ENCODE assay signal across 11 cellular contexts in the genomic region with DNA sequence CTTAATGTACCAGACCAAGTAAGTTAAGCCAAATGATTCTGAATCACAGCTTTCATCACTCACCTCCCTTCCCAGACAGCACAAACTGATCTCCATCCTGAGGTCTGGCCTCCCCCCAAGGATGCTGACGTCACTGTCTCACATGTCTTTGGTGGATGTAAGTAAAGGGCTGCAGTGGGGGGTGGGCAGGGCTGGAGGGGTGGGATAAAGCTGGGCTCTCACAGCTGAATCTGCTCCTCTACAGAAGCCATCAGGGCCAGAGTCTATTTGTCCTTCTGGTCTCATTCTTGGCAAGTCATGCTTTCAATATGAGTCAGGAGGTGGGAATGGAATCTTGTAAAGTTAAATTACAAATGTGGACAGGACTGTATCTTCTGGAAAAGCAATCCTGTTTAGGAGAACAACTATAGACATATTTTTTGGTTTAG. TPM values are rescaled to one million over a fixed set of nuclear protein-coding genes. Genes with fewer than 3 reads are reported as not detected.
DNase-seq lines count a peak whose midpoint lies in the region; ATAC-seq, FAIRE-seq and TF ChIP-seq lines count a peak whose summit lies in the region.
"Had no signal": no experiment of that assay in that cellular context is flagged by ENCODE, and none has a peak within 500 bp of the region (broad histone marks: within the 10 kb centered on the region; RNA-seq: fewer than 3 reads in every experiment).

No MANE protein-coding gene starts in this region.

- H3K27me3 ChIP-seq in K562 (ENCODE audit: control insufficient read depth in 2 of 2, insufficient read depth in 2 of 2, low read length in 2 of 2): peaks cover 6% of the 10 kb centered on the region in 2 experiments; a peak in 4 of 5 replicates
- no peaks in the 10 kb centered on the region for H3K27me3 ChIP-seq in right cardiac atrium (ENCODE audit: control insufficient read depth, insufficient read depth)
- H3K27me3 ChIP-seq in stomach: no peaks in the 10 kb centered on the region

- H3K9me1 ChIP-seq in K562 (ENCODE audit: control insufficient read depth, insufficient read depth, low read length): no peaks in the 10 kb centered on the region

- H4K20me1 ChIP-seq in K562 (replicated peaks; ENCODE audit: control insufficient read depth, insufficient read depth, low read length): no peaks in the 10 kb centered on the region

- no peak overlapping the region for H3K9ac ChIP-seq in K562 (ENCODE audit: insufficient read depth in 1 of 2, low read depth in 2 of 2, low read length in 2 of 2)

- TF ChIP-seq RAD21 in K562 (CRISPR knock-in tag; conservative IDR thresholded peaks at IDR 0.05 in 1 of 2, IDR thresholded peaks at IDR 0.05 in 1 of 2): no peak

- TF ChIP-seq POLR2A in K562 (conservative IDR thresholded peaks at IDR 0.05) (no peak), stomach (IDR thresholded peaks at IDR 0.05) (no peak)

- intact Hi-C loops in K562 (cut with micrococcal nuclease): no loop called here
- intact Hi-C loops in right cardiac atrium (cut with DNase I): no loop called here
- intact Hi-C loops in stomach (cut with DNase I; ENCODE audit: low total_unique reads): no loop called here

- peak; percentile 93 for DNase-seq in HFF-Myc (ENCODE audit: extremely low read depth, low read depth)
- no peak for DNase-seq in K562 (ENCODE audit: extremely low read depth in 1 of 4, low spot score in 3 of 4)
- peak; percentile 44 to 75 (median 64) for DNase-seq in right cardiac atrium
- DNase-seq in stomach: no peak
- DNase-seq in COLO668 (lab: John Stamatoyannopoulos, UW; ENCODE audit: unreplicated experiment): no peak
- no peak for DNase-seq in substantia nigra (lab: John Stamatoyannopoulos, UW)
- DNase-seq: NCI-H1417; stimulated activated CD4-positive, alpha-beta T cell treated with anti-CD3 and anti-CD28 coated beads, Interleukin-1b, Interleukin-23, amount 100 ng/mL, for 48 hours had no signal

- in situ Hi-C loops in K562 (cut with MboI): no loop called here

- no peak overlapping the region for H3K4me2 ChIP-seq in K562 (ENCODE audit: insufficient read depth, low read length)

- no peaks in the 10 kb centered on the region for H3K36me3 ChIP-seq in K562 (ENCODE audit: control insufficient read depth, insufficient read depth, low read length)
- no peaks in the 10 kb centered on the region for H3K36me3 ChIP-seq in stomach

- no TSS peak for BruUV-seq in K562 (replicated peaks; lab: Mats Ljungman, UMichigan)

- POLR2A ChIA-PET in K562 (lab: Yijun Ruan, JAX): interaction anchor here (0.7 kb wide), 1 partner anchor 132 kb away, joined by 3 read pairs; no protein-coding TSS in a partner anchor

- no peaks in the 10 kb centered on the region for H3K4me1 ChIP-seq in K562 (replicated peaks in 1 of 2; ENCODE audit: control insufficient read depth in 2 of 2, insufficient read depth in 2 of 2, low read length in 2 of 2)
- no peaks in the 10 kb centered on the region for H3K4me1 ChIP-seq in right cardiac atrium (ENCODE audit: control insufficient read depth, insufficient read depth, low read length)
- peaks cover 0 to 5% (median 0%) of the 10 kb centered on the region in 4 donors for H3K4me1 ChIP-seq in stomach

- H2AFZ ChIP-seq in K562 (ENCODE audit: low read depth, low read length): no peak overlapping the region

- no peak for ATAC-seq in K562
- ATAC-seq in right cardiac atrium: peak; percentile 38 to 82
- no peak for ATAC-seq in GM21825 (IDR thresholded peaks at IDR 0.05; ENCODE audit: unreplicated experiment)
- ATAC-seq in HG02763 (IDR thresholded peaks at IDR 0.05; ENCODE audit: unreplicated experiment): no peak

- H3K9me3 ChIP-seq in K562 (replicated peaks; ENCODE audit: control insufficient read depth, insufficient read depth, low read depth, low read length): no peaks in the 10 kb centered on the region
- no peaks in the 10 kb centered on the region for H3K9me3 ChIP-seq in right cardiac atrium (ENCODE audit: control insufficient read depth, low read length)
- H3K9me3 ChIP-seq in stomach: no peaks in the 10 kb centered on the region

- no peak overlapping the region for H3K4me3 ChIP-seq in HFF-Myc (replicated peaks; ENCODE audit: low read depth, low read length)
- H3K4me3 ChIP-seq in K562: no peak overlapping the region
- no peak overlapping the region for H3K4me3 ChIP-seq in right cardiac atrium (ENCODE audit: low read length)
- no peak overlapping the region for H3K4me3 ChIP-seq in stomach

- CTCF ChIA-PET in K562 (lab: Yijun Ruan, JAX; ENCODE audit: low intra/inter-chr PET ratio): no interaction called here

- H3K27ac ChIP-seq in K562 (ENCODE audit: extremely low read depth, low read depth, low read length) (no peak overlapping the region), right cardiac atrium (ENCODE audit: low read length) (no peak overlapping the region), stomach (peak overlapping the region in 4 of 5 donors; percentile 12 to 39 (median 22)), substantia nigra (ENCODE audit: low read depth, low read length, poor library complexity, severe bottlenecking) (no peak overlapping the region)

- TF ChIP-seq CTCF in HFF-Myc (IDR thresholded peaks at IDR 0.05; ENCODE audit: low read depth, low read length, missing control alignments) (no peak), K562 (IDR thresholded peaks at IDR 0.05 in 2 of 3, conservative IDR thresholded peaks at IDR 0.05 in 1 of 3; ENCODE audit: insufficient read depth in 2 of 3, low read depth in 1 of 3, low read length in 3 of 3) (no peak), stomach (IDR thresholded peaks at IDR 0.05) (no peak)

- no peak for FAIRE-seq in K562 (lab: Jason Lieb, UNC)

- no peak for TF ChIP-seq EP300 in K562 (IDR thresholded peaks at IDR 0.05; ENCODE audit: low read length)
- no peak for TF ChIP-seq EP300 in stomach (IDR thresholded peaks at IDR 0.05)

- WGBS in K562 (ENCODE audit: insufficient coverage, low coverage, missing lambda C conversion rate): 0% methylated on average over 1 of the region's 1 CpG
- WGBS in right cardiac atrium: 40% methylated on average over 1 of the region's 1 CpG
- WGBS in stomach, 5 donors: 56 to 76% (median 76%) methylated on average over 1 of the region's 1 CpG

- H3K79me2 ChIP-seq in K562 (ENCODE audit: control insufficient read depth, insufficient read depth, low read length): no peaks in the 10 kb centered on the region

TF ChIP-seq in K562, 482 proteins besides CTCF, POLR2A, EP300 and RAD21:
- TF ChIP-seq ZFPM2 (CRISPR knock-in tag; IDR thresholded peaks at IDR 0.05) (no peak), SMAD1 (IDR thresholded peaks at IDR 0.05; ENCODE audit: low read depth, low read length, partially characterized antibody) (no peak), DACH1 (IDR thresholded peaks at IDR 0.05; ENCODE audit: partially characterized antibody) (no peak), RBM15 (IDR thresholded peaks at IDR 0.05; ENCODE audit: insufficient read depth, low read length) (no peak), CREM (IDR thresholded peaks at IDR 0.05; ENCODE audit: low read depth) (no peak), EGR1 (conservative IDR thresholded peaks at IDR 0.05) (no peak), NR2C2 (CRISPR knock-in tag; IDR thresholded peaks at IDR 0.05) (no peak), NR2C2 (tag; IDR thresholded peaks at IDR 0.05) (no peak)
- TF ChIP-seq, protein P1, sequence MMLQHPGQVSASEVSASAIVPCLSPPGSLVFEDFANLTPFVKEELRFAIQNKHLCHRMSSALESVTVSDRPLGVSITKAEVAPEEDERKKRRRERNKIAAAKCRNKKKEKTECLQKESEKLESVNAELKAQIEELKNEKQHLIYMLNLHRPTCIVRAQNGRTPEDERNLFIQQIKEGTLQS (IDR thresholded peaks at IDR 0.05): peak; percentile 25; the same call in 1 of the 2 replicates
- TF ChIP-seq, protein P1 (CRISPR knock-in tag; conservative IDR thresholded peaks at IDR 0.05): no peak
- TF ChIP-seq, protein P2, sequence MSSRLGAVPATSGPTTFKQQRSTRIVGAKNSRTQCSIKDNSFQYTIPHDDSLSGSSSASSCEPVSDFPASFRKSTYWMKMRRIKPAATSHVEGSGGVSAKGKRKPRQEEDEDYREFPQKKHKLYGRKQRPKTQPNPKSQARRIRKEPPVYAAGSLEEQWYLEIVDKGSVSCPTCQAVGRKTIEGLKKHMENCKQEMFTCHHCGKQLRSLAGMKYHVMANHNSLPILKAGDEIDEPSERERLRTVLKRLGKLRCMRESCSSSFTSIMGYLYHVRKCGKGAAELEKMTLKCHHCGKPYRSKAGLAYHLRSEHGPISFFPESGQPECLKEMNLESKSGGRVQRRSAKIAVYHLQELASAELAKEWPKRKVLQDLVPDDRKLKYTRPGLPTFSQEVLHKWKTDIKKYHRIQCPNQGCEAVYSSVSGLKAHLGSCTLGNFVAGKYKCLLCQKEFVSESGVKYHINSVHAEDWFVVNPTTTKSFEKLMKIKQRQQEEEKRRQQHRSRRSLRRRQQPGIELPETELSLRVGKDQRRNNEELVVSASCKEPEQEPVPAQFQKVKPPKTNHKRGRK (tag; IDR thresholded peaks at IDR 0.05): no peak

RNA-seq across cellular contexts. Expression of a gene that starts 32.7 kb away (rescaled TPM):
- total RNA-seq in K562 (2011; cell fraction: chromatin; rRNA removed; ENCODE audit: low replicate concordance): not detected in 2 replicates
- not detected in 2 replicates for total RNA-seq in K562 (2011; cell fraction: nucleolus; rRNA removed)
- not detected in 2 replicates for total RNA-seq in K562 (2011; cell fraction: nucleoplasm; rRNA removed)
- total RNA-seq in K562 (2014; rRNA removed) (not detected in 2 replicates), K562 (2014; rRNA removed; fragmentation: Illumina TruSeq; extraction: Trizol) (not detected in 2 replicates), K562 (2015; rRNA removed; fragmentation: Illumina TruSeq; extraction: Trizol) (not detected in 2 replicates), K562 (2021) (not detected in 2 replicates), right cardiac atrium (under 1 TPM in 2 of 4 donors, not detected in 2; 0.21 to 0.72 TPM), stomach (under 1 TPM in 2 of 5 donors, not detected in 3; 0.55 to 0.87 TPM)
- polyA plus RNA-seq in K562 (2011; rRNA removed) (0.03 TPM in 1 of 2 replicates, not detected in the other), K562 (2014; fragmentation: Illumina TruSeq; extraction: Trizol) (not detected in 2 replicates), K562 (2014; fragmentation: Nextera tagmentation; extraction: Ambion mirVana) (under 1 TPM in 1 of 2 experiments, not detected in 1; 0.01 TPM), K562 (2014; rRNA removed) (not detected in 2 replicates), right cardiac atrium (0.07 TPM), stomach (1 to 10 TPM in 1 of 3 donors, under 1 TPM in 1, not detected in 1; 0.28 to 2.6 TPM)
- not detected in 2 replicates for polyA plus RNA-seq in K562 (2011; cell fraction: cytosol; rRNA removed)
- not detected in 2 replicates for polyA plus RNA-seq in K562 (2011; cell fraction: nucleus; rRNA removed)
- 0.04 and 0.07 TPM in 2 replicates for polyA plus RNA-seq in K562 (2012)
- not detected in 2 replicates for polyA minus RNA-seq in K562 (2011; rRNA and poly(A)+ RNA removed)
- not detected in 2 replicates for polyA minus RNA-seq in K562 (2011; cell fraction: cytosol; rRNA and poly(A)+ RNA removed)
- not detected in 2 replicates for polyA minus RNA-seq in K562 (2011; cell fraction: nucleus; rRNA and poly(A)+ RNA removed)
- total RNA-seq: activated CD8-positive, alpha-beta memory T cell treated with anti-CD3 and anti-CD28 coated beads for 36 hours had no signal

Comparison
In these comparisons a context has a peak if more than half of its experiments do, and no peak if none do; other contexts are left out.
1. DNase-seq: peak in HFF-Myc (single experiment) and right cardiac atrium (3 of 3); none in K562 (0 of 4), stomach (single experiment), COLO668 (single experiment) and substantia nigra (0 of 49).
2. ATAC-seq: peak in right cardiac atrium (2 of 2); none in K562 (single experiment), GM21825 (single experiment) and HG02763 (single experiment).
3. H3K27ac ChIP-seq: peak in stomach (4 of 5); none in K562 (single experiment), right cardiac atrium (single experiment) and substantia nigra (single experiment).